Comparison of ENCODE assay signal across 26 cellular contexts in genomic region chr20:57702521-57702920, GRCh38. TPM values are rescaled to one million over a fixed set of nuclear protein-coding genes. Genes with fewer than 3 reads are reported as not detected.
DNase-seq lines count a peak whose midpoint lies in the region; ATAC-seq and TF ChIP-seq lines count a peak whose summit lies in the region.
"Had no signal": no experiment of that assay in that cellular context is flagged by ENCODE, and none has a peak within 500 bp of the region (broad histone marks: within the 10 kb centered on the region; RNA-seq: fewer than 3 reads in every experiment).

No MANE protein-coding gene starts in this region.

- H3K9me3 ChIP-seq in KOPT-K1 (ENCODE audit: insufficient read depth, low read length, poor library complexity, severe bottlenecking), result no peaks in the 10 kb centered on the region
- no peaks in the 10 kb centered on the region for H3K9me3 ChIP-seq in HAP-1
- H3K9me3 ChIP-seq: breast epithelium, pancreas, right atrium auricular region had no signal

- no peak for TF ChIP-seq CTCF in 22Rv1 (IDR thresholded peaks at IDR 0.05)
- TF ChIP-seq CTCF in activated B cell treated with CpG ODN at 0.5 μM for 24 hours (IDR thresholded peaks at IDR 0.05), result no peak
- TF ChIP-seq CTCF in omental fat pad (IDR thresholded peaks at IDR 0.05), result no peak

- DNase-seq in activated B cell treated with CpG ODN at 0.5 μM for 24 hours (no peak), naive B cell (no peak), T-helper 1 cell (no peak), omental fat pad (ENCODE audit: low spot score) (no peak), HAP-1 (ENCODE audit: low spot score in 2 of 2) (no peak)
- DNase-seq: activated CD4-positive, alpha-beta T cell treated with anti-CD3 and anti-CD28 coated beads, Interleukin-2, amount 50 U/mL, for 1 hour; activated effector memory CD4-positive, alpha-beta T cell treated with Interleukin-2 at 50 U/mL for 16 hours; activated T-cell treated with anti-CD3 and anti-CD28 coated beads, Interleukin-2, amount 50 U/mL, for 1 hour; CD8-positive, alpha-beta T cell; DMS153; effector CD4-positive, alpha-beta T cell; hypothalamus; left colon; MV-4-11; NCI-H1436 treated with DMSO at 0.1 percent for 48 hours; NCI-H226; NCI-H526 treated with DMSO at 0.1 percent for 48 hours; pancreas had no signal

- in situ Hi-C loops in HAP-1 (cut with MboI; ENCODE audit: low sequenced_read_pairs), result no loop called here

- H3K36me3 ChIP-seq in KOPT-K1 (ENCODE audit: insufficient read depth, low read length), result peaks cover 54% of the 10 kb centered on the region
- no peaks in the 10 kb centered on the region for H3K36me3 ChIP-seq in HAP-1 (replicated peaks)
- H3K36me3 ChIP-seq: breast epithelium, pancreas, right atrium auricular region had no signal

- POLR2A ChIA-PET in activated B cell treated with CpG ODN at 0.5 μM for 24 hours (lab: Charles Lee), result interaction anchor here (0.7 to 8.5 kb wide), 8 partner anchors 8 to 313 kb away, joined by 4 to 189 read pairs (median 9); partner anchors contain the start of genes PMEPA1 and ZBP1

- no peaks in the 10 kb centered on the region for H3K27me3 Mint-ChIP-seq in activated B cell treated with CpG ODN at 0.5 μM for 24 hours
- no peaks in the 10 kb centered on the region for H3K27me3 Mint-ChIP-seq in naive B cell

- no peak for ATAC-seq in activated B cell treated with CpG ODN at 0.5 μM for 24 hours (ENCODE audit: low read depth)
- ATAC-seq in naive B cell (ENCODE audit: low read depth in 2 of 2), result no peak
- no peak for ATAC-seq in omental fat pad (ENCODE audit: low FRiP score)
- ATAC-seq in HG03095 (IDR thresholded peaks at IDR 0.05; ENCODE audit: unreplicated experiment), result no peak
- ATAC-seq: activated naive CD4-positive, alpha-beta T cell treated with anti-CD3 and anti-CD28 coated beads, Interleukin-2, amount 50 U/mL, for 72 hours; CD8-positive, alpha-beta T cell; left colon; pancreas had no signal

- no peaks in the 10 kb centered on the region for H3K4me1 ChIP-seq in HAP-1
- H3K4me1 ChIP-seq: breast epithelium, pancreas had no signal

- peaks cover 3% of the 10 kb centered on the region for H3K36me3 Mint-ChIP-seq in activated B cell treated with CpG ODN at 0.5 μM for 24 hours (ENCODE audit: low read depth)
- H3K36me3 Mint-ChIP-seq in naive B cell, result no peaks in the 10 kb centered on the region
- H3K36me3 Mint-ChIP-seq: activated naive CD4-positive, alpha-beta T cell treated with anti-CD3 and anti-CD28 coated beads, Interleukin-2, amount 50 U/mL, for 72 hours; CD8-positive, alpha-beta T cell; type B pancreatic cell had no signal

- H3K4me1 Mint-ChIP-seq in activated B cell treated with CpG ODN at 0.5 μM for 24 hours (peaks cover 100% of the 10 kb centered on the region), naive B cell (peaks cover 89 to 100% (median 100%) of the 10 kb centered on the region in 3 donors)

- H3K27ac ChIP-seq in 22Rv1 (peak overlapping the region; percentile 93), KOPT-K1 (ENCODE audit: low read depth, low read length, poor library complexity, severe bottlenecking) (peak overlapping the region; percentile 70)
- H3K27ac ChIP-seq: breast epithelium, pancreas, right atrium auricular region had no signal

- no peaks in the 10 kb centered on the region for H3K9me3 Mint-ChIP-seq in activated B cell treated with CpG ODN at 0.5 μM for 24 hours
- no peaks in the 10 kb centered on the region for H3K9me3 Mint-ChIP-seq in naive B cell
- H3K9me3 Mint-ChIP-seq: activated naive CD4-positive, alpha-beta T cell treated with anti-CD3 and anti-CD28 coated beads, Interleukin-2, amount 50 U/mL, for 72 hours; CD8-positive, alpha-beta T cell; type B pancreatic cell had no signal

- H3K27ac Mint-ChIP-seq in activated B cell treated with CpG ODN at 0.5 μM for 24 hours (peak overlapping the region; percentile 92), naive B cell (peak overlapping the region; percentile 94 to 99 (median 99))
- H3K27ac Mint-ChIP-seq: activated naive CD4-positive, alpha-beta T cell treated with anti-CD3 and anti-CD28 coated beads, Interleukin-2, amount 50 U/mL, for 72 hours; type B pancreatic cell had no signal

- H3K27me3 ChIP-seq in HAP-1 (ENCODE audit: low read depth), result no peaks in the 10 kb centered on the region
- H3K27me3 ChIP-seq: breast epithelium, pancreas, right atrium auricular region had no signal

- H3K4me3 Mint-ChIP-seq in activated B cell treated with CpG ODN at 0.5 μM for 24 hours (peak overlapping the region; percentile 78), naive B cell (peak overlapping the region; percentile 78 to 97 (median 91))
- H3K4me3 Mint-ChIP-seq: CD8-positive, alpha-beta T cell; type B pancreatic cell had no signal

- CTCF ChIA-PET in activated B cell treated with CpG ODN at 0.5 μM for 24 hours (lab: Charles Lee), result interaction anchor here (0.9 to 8.1 kb wide), 5 partner anchors 16 to 385 kb away, joined by 3 to 64 read pairs (median 3); partner anchors contain the start of gene ZBP1

- no peak overlapping the region for H3K4me3 ChIP-seq in HAP-1
- H3K4me3 ChIP-seq: breast epithelium, pancreas, right atrium auricular region, smooth muscle cell had no signal

- intact Hi-C loops in activated B cell treated with CpG ODN at 0.5 μM for 24 hours (cut with micrococcal nuclease), result loop anchor here (5.0 to 10.0 kb wide), 2 partner anchors 310 to 1202 kb away; partner anchors contain the start of gene RBM38

RNA-seq across cellular contexts. Expression of gene PMEPA1, which starts 7.3 kb away (rescaled TPM):
- total RNA-seq in activated B cell treated with CpG ODN at 0.5 μM for 24 hours, result 33.1 and 34.8 TPM in 2 replicates
- polyA plus RNA-seq in naive B cell (ENCODE audit: low read depth in 6 of 6), result 10 to 100 TPM in 5 of 6 donors, 1 to 10 TPM in 1; 7.6 to 18.7 (median 12.5) TPM
- 10 to 100 TPM; 10.4 to 42.7 (median 18.9) TPM for total RNA-seq in omental fat pad
